13 cellular contexts compared by ENCODE assay signal in the genomic region with DNA sequence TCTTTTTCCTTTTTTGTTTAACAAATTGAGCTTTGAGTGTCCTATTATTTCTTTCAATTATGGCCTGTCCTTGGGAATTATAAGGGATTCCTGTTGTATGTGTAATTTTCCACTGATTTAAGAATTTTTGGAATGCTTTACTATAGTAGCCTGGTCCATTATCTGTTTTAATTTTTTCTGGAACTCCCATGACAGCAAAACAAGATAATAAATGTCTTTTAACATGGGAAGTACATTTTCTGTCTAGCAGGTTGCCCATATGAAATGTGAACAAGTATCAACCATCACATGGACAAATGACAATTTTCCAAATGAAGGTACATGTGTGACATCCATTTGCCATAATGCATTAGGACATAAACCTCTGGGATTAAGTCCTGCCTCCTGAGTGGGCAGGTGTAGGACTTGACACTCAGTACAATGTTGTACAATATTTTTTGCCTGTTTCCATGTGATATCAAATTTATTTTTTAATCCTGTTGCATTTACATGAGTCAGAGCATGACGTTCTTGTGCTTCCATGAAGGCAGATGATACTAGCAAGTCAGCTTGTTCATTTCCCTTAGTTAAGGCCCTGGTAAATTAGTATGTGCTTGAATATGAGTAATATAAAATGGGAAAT. TPM values are rescaled to one million over a fixed set of nuclear protein-coding genes. Genes with fewer than 3 reads are reported as not detected.
DNase-seq lines count a peak whose midpoint lies in the region; TF ChIP-seq lines count a peak whose summit lies in the region.
"Not testable (repeated sequence)": the region's sequence is repeated elsewhere in the genome, so short reads cannot be mapped to it uniquely, and the experiment has no call there.
"Had no signal": no experiment of that assay in that cellular context is flagged by ENCODE, and none has a peak within 500 bp of the region (broad histone marks: within the 10 kb centered on the region; RNA-seq: fewer than 3 reads in every experiment).

No MANE protein-coding gene starts in this region.

- H3K9ac ChIP-seq in MM.1S (ENCODE audit: low read length); colonic mucosa (ENCODE audit: low read depth in 2 of 2, low read length in 2 of 2): not testable (repeated sequence)

- H2AFZ ChIP-seq in MM.1S (ENCODE audit: low read length) = not testable (repeated sequence)

- H3K4me3 ChIP-seq in MM.1S (ENCODE audit: low read length); colonic mucosa; stomach: not testable (repeated sequence)

- DNase-seq in A172 (ENCODE audit: low spot score) (peak; percentile 0), HFFc6 (peak; percentile 1), MM.1S (peak; percentile 5), colonic mucosa (peak; percentile 14), fibroblast of gingiva (ENCODE audit: low read depth) (peak; percentile 3), osteocyte (ENCODE audit: extremely low spot score, unreplicated experiment) (peak; percentile 83), stomach (peak; percentile 10)

- not testable (repeated sequence) for H3K4me2 ChIP-seq in MM.1S (ENCODE audit: low read depth, low read length)

- H3K9me2 ChIP-seq in MM.1S (replicated peaks; ENCODE audit: insufficient read depth, low read length) = not testable (repeated sequence)

- not testable (repeated sequence) for H3K27me3 ChIP-seq in MM.1S (replicated peaks; ENCODE audit: insufficient read depth, low read length); colonic mucosa
- peaks cover 0 to 36% (median 8%) of the 10 kb centered on the region in 3 donors for H3K27me3 ChIP-seq in stomach

- intact Hi-C loops in colonic mucosa (cut with DNase I); stomach (cut with DNase I; ENCODE audit: low total_unique reads): not testable (repeated sequence)

- not testable (repeated sequence) for H3K4me1 Mint-ChIP-seq in HFFc6 (ENCODE audit: low read depth); osteocyte (ENCODE audit: unreplicated experiment)

- not testable (repeated sequence) for TF ChIP-seq EP300 in stomach (IDR thresholded peaks at IDR 0.05)

- not testable (repeated sequence) for H3K79me2 ChIP-seq in MM.1S (ENCODE audit: low read length)

- not testable (repeated sequence) for H4K20me1 ChIP-seq in MM.1S (ENCODE audit: insufficient read depth, low read length)

- H3K27me3 Mint-ChIP-seq in HFFc6 (ENCODE audit: insufficient read depth); osteocyte (ENCODE audit: unreplicated experiment): not testable (repeated sequence)

- WGBS in stomach, 5 donors = 30 to 43% (median 39%) methylated on average over 1 of the region's 1 CpG

- H3K27ac Mint-ChIP-seq in HFFc6; osteocyte (ENCODE audit: unreplicated experiment): not testable (repeated sequence)

- not testable (repeated sequence) for H3K36me3 Mint-ChIP-seq in HFFc6 (ENCODE audit: low read depth); osteocyte (ENCODE audit: unreplicated experiment)

- not testable (repeated sequence) for H3K27ac ChIP-seq in MM.1S (ENCODE audit: low read length); colonic mucosa; stomach
- H3K27ac ChIP-seq in VCaP = peak overlapping the region; percentile 4

- not testable (repeated sequence) for TF ChIP-seq CTCF in HFFc6 (IDR thresholded peaks at IDR 0.05); MM.1S (IDR thresholded peaks at IDR 0.05; ENCODE audit: low read length); VCaP (conservative IDR thresholded peaks at IDR 0.05); colonic mucosa (IDR thresholded peaks at IDR 0.05); osteocyte (IDR thresholded peaks at IDR 0.05); stomach (IDR thresholded peaks at IDR 0.05)

- not testable (repeated sequence) for H3K36me3 ChIP-seq in MM.1S (replicated peaks; ENCODE audit: insufficient read depth, low read length); colonic mucosa; stomach

- H3F3A ChIP-seq in MM.1S (ENCODE audit: insufficient read depth, low read length) = not testable (repeated sequence)

- H3K4me3 Mint-ChIP-seq in HFFc6; osteocyte (ENCODE audit: unreplicated experiment): not testable (repeated sequence)

- not testable (repeated sequence) for H3K9me3 ChIP-seq in MM.1S (replicated peaks; ENCODE audit: insufficient read depth, low read length); colonic mucosa; stomach

- H3K9me3 Mint-ChIP-seq in HFFc6; osteocyte (ENCODE audit: unreplicated experiment): not testable (repeated sequence)

- not testable (repeated sequence) for H3K4me1 ChIP-seq in MM.1S (ENCODE audit: low read length); colonic mucosa; stomach

- TF ChIP-seq POLR2A in stomach (IDR thresholded peaks at IDR 0.05) = not testable (repeated sequence)

RNA-seq across cellular contexts. Expression of gene DBET, which starts 45.2 kb away (rescaled TPM):
- not detected in 2 replicates for total RNA-seq in A172 (2014; rRNA removed; shearing (Covaris generic))
- total RNA-seq in HFFc6 (2021; fragmentation: NEBNext Ultra II Directional; extraction: Animal tissue kit (Norgen Biotek cat#: 25700)) = not detected
- not detected for total RNA-seq in colonic mucosa
- not detected in 2 replicates for total RNA-seq in osteocyte
- not detected for total RNA-seq in stomach
- not detected for polyA plus RNA-seq in stomach
- total RNA-seq: CD4-positive, alpha-beta memory T cell; G401; HT-29; IMR-90; RPMI7951 had no signal
- polyA plus RNA-seq: CD4-positive, alpha-beta memory T cell; IMR-90 had no signal

Comparison
In these comparisons a context has a peak if more than half of its experiments do, and no peak if none do; other contexts are left out.
1. DNase-seq: peak in every context shown above with its lines; median percentile 83 in osteocyte; 14 in colonic mucosa; 10 in stomach; 5 in MM.1S; 3 in fibroblast of gingiva; 1 in HFFc6; 0 in A172.